Comparison of ENCODE assay signal across 8 cellular contexts in the genomic region with DNA sequence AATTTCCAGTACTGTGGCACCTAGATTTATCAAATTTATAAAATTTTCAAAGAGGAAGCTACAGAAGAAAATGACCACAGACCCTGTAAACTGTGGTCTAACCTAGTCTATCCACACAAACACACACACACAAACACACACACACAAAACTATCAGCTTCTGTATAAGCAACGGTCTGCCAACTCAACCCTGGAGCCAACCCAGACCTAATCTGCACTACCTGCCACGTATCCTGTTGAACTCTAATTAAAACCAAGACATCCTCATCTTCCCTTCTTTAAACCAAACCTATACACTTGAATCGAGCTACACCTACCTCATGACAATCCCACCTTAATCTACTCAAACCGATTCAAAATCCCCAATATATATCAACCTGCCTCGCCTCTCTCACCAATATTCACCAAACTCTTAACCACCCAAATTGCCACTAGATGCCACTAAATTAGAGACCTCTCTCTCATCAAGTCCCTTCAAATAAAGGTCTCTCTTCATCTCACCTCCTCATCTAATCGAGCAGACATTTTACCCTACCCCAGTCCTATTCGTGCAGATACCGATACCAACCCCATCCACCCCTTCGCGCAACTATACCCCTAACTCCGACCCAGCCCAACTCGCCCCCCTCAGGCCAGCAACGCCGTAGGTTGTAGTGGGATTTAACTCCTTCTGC. TPM values are rescaled to one million over a fixed set of nuclear protein-coding genes. Genes with fewer than 3 reads are reported as not detected.
DNase-seq lines count a peak whose midpoint lies in the region; ATAC-seq, FAIRE-seq and TF ChIP-seq lines count a peak whose summit lies in the region.

No MANE protein-coding gene starts in this region.

- no peaks in the 10 kb centered on the region for H3K27me3 Mint-ChIP-seq in activated T-helper 1 cell treated with anti-CD3 and anti-CD28 coated beads, Interleukin-12 subunit alpha, Interleukin-12 subunit beta, Interleukin-2, Interleukin-4 antibody, amounts not matched to agents 30 ng/mL and 10 ng/mL and 1 ng/mL, durations not matched to agents 14 hours and 24 hours and 36 hours (ENCODE audit: insufficient read depth)

- peak overlapping the region; percentile 81 for H3K27ac ChIP-seq in OCI-LY7 (ENCODE audit: low read depth, low read length, poor library complexity, severe bottlenecking)
- peak overlapping the region in 20 of 21 experiments; percentile 87 to 100 (median 98) for H3K27ac ChIP-seq in skin epidermis

- ATAC-seq in HG02610 (IDR thresholded peaks at IDR 0.05; ENCODE audit: unreplicated experiment) (no peak), GM21447 (IDR thresholded peaks at IDR 0.05; ENCODE audit: unreplicated experiment) (no peak), HG03521 (IDR thresholded peaks at IDR 0.05; ENCODE audit: unreplicated experiment) (no peak)

- intact Hi-C loops in OCI-LY7 (cut with micrococcal nuclease; ENCODE audit: unreplicated experiment): loop anchor here (2.0 kb wide), 1 partner anchor 23 kb away; no protein-coding TSS in a partner anchor
- intact Hi-C loops in activated T-helper 1 cell treated with anti-CD3 and anti-CD28 coated beads, Interleukin-12 subunit alpha, Interleukin-12 subunit beta, Interleukin-2, Interleukin-4 antibody, amounts not matched to agents 30 ng/mL and 10 ng/mL and 1 ng/mL, durations not matched to agents 14 hours and 24 hours and 36 hours (cut with micrococcal nuclease): loop anchor here (1.0 to 10.0 kb wide), 7 partner anchors 23 to 1823 kb away; a partner anchor contains a TSS

- TF ChIP-seq CTCF in OCI-LY7 (conservative IDR thresholded peaks at IDR 0.05; ENCODE audit: low read length) (peak; percentile 71), fibroblast of villous mesenchyme (IDR thresholded peaks at IDR 0.05; ENCODE audit: insufficient read depth, low read depth, low read length) (peak; percentile 26)

- peaks cover 69% of the 10 kb centered on the region for H3K36me3 ChIP-seq in OCI-LY7 (ENCODE audit: insufficient read depth, low read length)

- H3K9me2 ChIP-seq in OCI-LY7 (ENCODE audit: insufficient read depth, low read length): no peaks in the 10 kb centered on the region

- FAIRE-seq in GM18507 (lab: Jason Lieb, UNC): peak; percentile 81

- peak overlapping the region; percentile 92 for H3K4me3 ChIP-seq in OCI-LY7 (ENCODE audit: low read depth, low read length, poor library complexity, severe bottlenecking)
- H3K4me3 ChIP-seq in fibroblast of villous mesenchyme (ENCODE audit: low read depth, low read length): peak overlapping the region; percentile 91
- peak overlapping the region; percentile 61 to 90 (median 78) for H3K4me3 ChIP-seq in skin epidermis

- no peaks in the 10 kb centered on the region for H3K9me3 ChIP-seq in OCI-LY7 (ENCODE audit: low read length)

- H3K4me2 ChIP-seq in OCI-LY7 (ENCODE audit: low read length): peak overlapping the region; percentile 94

- no peaks in the 10 kb centered on the region for H3K9me3 Mint-ChIP-seq in activated T-helper 1 cell treated with anti-CD3 and anti-CD28 coated beads, Interleukin-12 subunit alpha, Interleukin-12 subunit beta, Interleukin-2, Interleukin-4 antibody, amounts not matched to agents 30 ng/mL and 10 ng/mL and 1 ng/mL, durations not matched to agents 14 hours and 24 hours and 36 hours

- no peak for DNase-seq in GM18507 (ENCODE audit: extremely low spot score, insufficient read length, low read depth)
- peak; percentile 15 for DNase-seq in OCI-LY7 (ENCODE audit: low spot score)
- DNase-seq in fibroblast of villous mesenchyme (ENCODE audit: low read depth): peak; percentile 22
- no peak for DNase-seq in activated T-helper 1 cell treated with anti-CD3 and anti-CD28 coated beads, Interleukin-12 subunit alpha, Interleukin-12 subunit beta, Interleukin-2, Interleukin-4 antibody, amounts not matched to agents 30 ng/mL and 10 ng/mL and 1 ng/mL, durations not matched to agents 14 hours and 24 hours and 36 hours (ENCODE audit: low spot score)

- BruUV-seq in OCI-LY7 (replicated peaks; lab: Mats Ljungman, UMichigan): TSS peak; percentile 54

- no peak overlapping the region for H3K27ac Mint-ChIP-seq in activated T-helper 1 cell treated with anti-CD3 and anti-CD28 coated beads, Interleukin-12 subunit alpha, Interleukin-12 subunit beta, Interleukin-2, Interleukin-4 antibody, amounts not matched to agents 30 ng/mL and 10 ng/mL and 1 ng/mL, durations not matched to agents 14 hours and 24 hours and 36 hours

- POLR2A ChIA-PET in OCI-LY7 (lab: Charles Lee): interaction anchor here (0.6 to 1.7 kb wide), 17 partner anchors 11 to 1164 kb away, joined by 3 to 13 read pairs (median 5); a partner anchor contains a TSS

- CTCF ChIA-PET in OCI-LY7 (lab: Charles Lee; ENCODE audit: unreplicated experiment): interaction anchor here (0.8 to 2.3 kb wide), 8 partner anchors 15 to 227 kb away, joined by 3 to 12 read pairs (median 4); a partner anchor contains a TSS

- H3K79me2 ChIP-seq in OCI-LY7 (ENCODE audit: insufficient read depth, low read depth, low read length): peaks cover 56% of the 10 kb centered on the region

- H3K4me1 Mint-ChIP-seq in activated T-helper 1 cell treated with anti-CD3 and anti-CD28 coated beads, Interleukin-12 subunit alpha, Interleukin-12 subunit beta, Interleukin-2, Interleukin-4 antibody, amounts not matched to agents 30 ng/mL and 10 ng/mL and 1 ng/mL, durations not matched to agents 14 hours and 24 hours and 36 hours (ENCODE audit: low read depth): peaks cover 21% of the 10 kb centered on the region

- H4K20me1 ChIP-seq in OCI-LY7 (ENCODE audit: insufficient read depth, low read length): peaks cover 21% of the 10 kb centered on the region

- peaks cover 23% of the 10 kb centered on the region for H3K4me1 ChIP-seq in OCI-LY7 (ENCODE audit: insufficient read depth, low read length, poor library complexity, severe bottlenecking)

- H3K36me3 Mint-ChIP-seq in activated T-helper 1 cell treated with anti-CD3 and anti-CD28 coated beads, Interleukin-12 subunit alpha, Interleukin-12 subunit beta, Interleukin-2, Interleukin-4 antibody, amounts not matched to agents 30 ng/mL and 10 ng/mL and 1 ng/mL, durations not matched to agents 14 hours and 24 hours and 36 hours (ENCODE audit: low read depth): peaks cover 43% of the 10 kb centered on the region

- peak overlapping the region; percentile 59; the same call in 1 of the 2 replicates for H2AFZ ChIP-seq in OCI-LY7 (ENCODE audit: low read length)

- H3K4me3 Mint-ChIP-seq in activated T-helper 1 cell treated with anti-CD3 and anti-CD28 coated beads, Interleukin-12 subunit alpha, Interleukin-12 subunit beta, Interleukin-2, Interleukin-4 antibody, amounts not matched to agents 30 ng/mL and 10 ng/mL and 1 ng/mL, durations not matched to agents 14 hours and 24 hours and 36 hours: no peak overlapping the region

RNA-seq across cellular contexts. Expression of a gene that starts 0.8 kb away (rescaled TPM):
- total RNA-seq in OCI-LY7 (2014; rRNA removed; shearing (Covaris generic)): 107 and 130 TPM in 2 replicates
- total RNA-seq in OCI-LY7 (2022): 203 and 206 TPM in 2 replicates
- total RNA-seq in fibroblast of villous mesenchyme: 93.1 and 106 TPM in 2 replicates
- 221 and 225 TPM in 2 replicates for total RNA-seq in activated T-helper 1 cell treated with anti-CD3 and anti-CD28 coated beads, Interleukin-12 subunit alpha, Interleukin-12 subunit beta, Interleukin-2, Interleukin-4 antibody, amounts not matched to agents 30 ng/mL and 10 ng/mL and 1 ng/mL, durations not matched to agents 14 hours and 24 hours and 36 hours

RNA-seq across cellular contexts. Expression of a gene that starts 1.2 kb away (rescaled TPM):
- total RNA-seq in OCI-LY7 (2014; rRNA removed; shearing (Covaris generic)): 25.9 and 44.5 TPM in 2 replicates
- total RNA-seq in OCI-LY7 (2022) (37.0 and 42.4 TPM in 2 replicates), fibroblast of villous mesenchyme (48.0 and 66.1 TPM in 2 replicates)
- total RNA-seq in activated T-helper 1 cell treated with anti-CD3 and anti-CD28 coated beads, Interleukin-12 subunit alpha, Interleukin-12 subunit beta, Interleukin-2, Interleukin-4 antibody, amounts not matched to agents 30 ng/mL and 10 ng/mL and 1 ng/mL, durations not matched to agents 14 hours and 24 hours and 36 hours: 49.7 and 55.6 TPM in 2 replicates

RNA-seq across cellular contexts. Expression of a gene that starts 10.7 kb away (rescaled TPM):
- not detected in 2 replicates for total RNA-seq in OCI-LY7 (2014; rRNA removed; shearing (Covaris generic))
- total RNA-seq in OCI-LY7 (2022) (not detected in 2 replicates), fibroblast of villous mesenchyme (not detected in 2 replicates)
- not detected in 2 replicates for total RNA-seq in activated T-helper 1 cell treated with anti-CD3 and anti-CD28 coated beads, Interleukin-12 subunit alpha, Interleukin-12 subunit beta, Interleukin-2, Interleukin-4 antibody, amounts not matched to agents 30 ng/mL and 10 ng/mL and 1 ng/mL, durations not matched to agents 14 hours and 24 hours and 36 hours

RNA-seq across cellular contexts. Expression of a gene that starts 24.9 kb away (rescaled TPM):
- total RNA-seq in OCI-LY7 (2014; rRNA removed; shearing (Covaris generic)): 0.67 and 1.1 TPM in 2 replicates
- 2.2 and 2.3 TPM in 2 replicates for total RNA-seq in OCI-LY7 (2022)
- total RNA-seq in fibroblast of villous mesenchyme: not detected in 2 replicates
- not detected in 2 replicates for total RNA-seq in activated T-helper 1 cell treated with anti-CD3 and anti-CD28 coated beads, Interleukin-12 subunit alpha, Interleukin-12 subunit beta, Interleukin-2, Interleukin-4 antibody, amounts not matched to agents 30 ng/mL and 10 ng/mL and 1 ng/mL, durations not matched to agents 14 hours and 24 hours and 36 hours

RNA-seq across cellular contexts. Expression of a gene that starts 36.8 kb away (rescaled TPM):
- total RNA-seq in OCI-LY7 (2014; rRNA removed; shearing (Covaris generic)): 1.1 and 1.5 TPM in 2 replicates
- 0.46 and 0.51 TPM in 2 replicates for total RNA-seq in OCI-LY7 (2022)
- total RNA-seq in fibroblast of villous mesenchyme: 6.4 and 10.8 TPM in 2 replicates
- total RNA-seq in activated T-helper 1 cell treated with anti-CD3 and anti-CD28 coated beads, Interleukin-12 subunit alpha, Interleukin-12 subunit beta, Interleukin-2, Interleukin-4 antibody, amounts not matched to agents 30 ng/mL and 10 ng/mL and 1 ng/mL, durations not matched to agents 14 hours and 24 hours and 36 hours: 1.0 and 1.2 TPM in 2 replicates

Comparison
In these comparisons a context has a peak if more than half of its experiments do, and no peak if none do; other contexts are left out.
1. DNase-seq: peak in OCI-LY7 (single experiment) and fibroblast of villous mesenchyme (single experiment); none in GM18507 (single experiment) and activated T-helper 1 cell treated with anti-CD3 and anti-CD28 coated beads, Interleukin-12 subunit alpha, Interleukin-12 subunit beta, Interleukin-2, Interleukin-4 antibody, amounts not matched to agents 30 ng/mL and 10 ng/mL and 1 ng/mL, durations not matched to agents 14 hours and 24 hours and 36 hours (single experiment).
2. Peak in every context shown above with its lines, with median percentiles within 50 percentile points of each other: H3K4me3 ChIP-seq.